Comparison of ENCODE assay signal across 21 cellular contexts in genomic region chr17:50683434-50684287, GRCh38. TPM values are rescaled to one million over a fixed set of nuclear protein-coding genes. Genes with fewer than 3 reads are reported as not detected.
DNase-seq lines count a peak whose midpoint lies in the region; ATAC-seq, FAIRE-seq and TF ChIP-seq lines count a peak whose summit lies in the region.
"Had no signal": no experiment of that assay in that cellular context is flagged by ENCODE, and none has a peak within 500 bp of the region (broad histone marks: within the 10 kb centered on the region; RNA-seq: fewer than 3 reads in every experiment).

No MANE protein-coding gene starts in this region.

- H3K36me3 ChIP-seq in right lobe of liver (peaks cover 0 to 15% (median 3%) of the 10 kb centered on the region in 4 donors), spleen (no peaks in the 10 kb centered on the region)
- H3K36me3 ChIP-seq: esophagus squamous epithelium, gastrocnemius medialis, thyroid gland had no signal

- no peaks in the 10 kb centered on the region for H3K9me3 ChIP-seq in right lobe of liver
- no peaks in the 10 kb centered on the region for H3K9me3 ChIP-seq in spleen
- H3K9me3 ChIP-seq: esophagus squamous epithelium, gastrocnemius medialis, thyroid gland had no signal

- ATAC-seq in right lobe of liver: peak in 2 of 4 donors; percentile 1 to 2
- ATAC-seq in HG03108 (IDR thresholded peaks at IDR 0.05; ENCODE audit: unreplicated experiment): no peak
- ATAC-seq: gastrocnemius medialis; natural killer cell; SK-N-SH treated with all-trans-retinoic acid at 6 μM for 48 hours; stimulated activated naive CD8-positive, alpha-beta T cell treated with anti-CD3 and anti-CD28 coated beads, Interleukin-15, Interleukin-2, amounts not matched to agents 100 U/mL and 50 U/mL, for 24 hours had no signal

- WGBS in right lobe of liver (ENCODE audit: insufficient coverage, low coverage, low lambda C conversion rate, missing lambda C conversion rate): 93% methylated on average over 3 of the region's 28 CpGs
- 88 to 95% (median 93%) methylated on average over 21 to 28 of the region's 28 CpGs for WGBS in spleen, 5 donors

- no peak for FAIRE-seq in RCC 7860 (lab: Jason Lieb, UNC)
- FAIRE-seq: colon had no signal

- peak overlapping the region; percentile 99; the same call in 1 of the 2 replicates for H3K27ac ChIP-seq in VCaP
- H3K27ac ChIP-seq in right lobe of liver: peak overlapping the region; percentile 53 to 70 (median 61)
- no peak overlapping the region for H3K27ac ChIP-seq in spleen
- H3K27ac ChIP-seq: esophagus squamous epithelium, gastrocnemius medialis, GM23248, thyroid gland had no signal

- intact Hi-C loops in right lobe of liver (cut with DNase I) (loop anchor here in 1 of 2 donors (5.0 kb wide), 1 partner anchor 46 kb away; no protein-coding TSS in a partner anchor), spleen (cut with DNase I; ENCODE audit: low total_unique reads) (no loop called here)

- TF ChIP-seq CTCF in VCaP (conservative IDR thresholded peaks at IDR 0.05) (no peak), right lobe of liver (IDR thresholded peaks at IDR 0.05) (no peak), spleen (IDR thresholded peaks at IDR 0.05 in 8 of 11, conservative IDR thresholded peaks at IDR 0.05 in 3 of 11) (no peak)

- TF ChIP-seq POLR2A in right lobe of liver (IDR thresholded peaks at IDR 0.05): no peak
- TF ChIP-seq POLR2A in spleen (IDR thresholded peaks at IDR 0.05): no peak

- H3K4me1 ChIP-seq in right lobe of liver: peaks cover 3 to 68% (median 34%) of the 10 kb centered on the region in 4 donors
- H3K4me1 ChIP-seq in spleen: peaks cover 0 to 23% (median 8%) of the 10 kb centered on the region in 6 donors

- H3K27me3 ChIP-seq in right lobe of liver (no peaks in the 10 kb centered on the region), spleen (replicated peaks in 1 of 7) (peaks cover 0 to 5% (median 0%) of the 10 kb centered on the region in 7 donors)
- H3K27me3 ChIP-seq: esophagus squamous epithelium, gastrocnemius medialis, thyroid gland had no signal

- H3K4me3 ChIP-seq in right lobe of liver (no peak overlapping the region), spleen (no peak overlapping the region)
- H3K4me3 ChIP-seq: esophagus squamous epithelium, gastrocnemius medialis, GM23248, thyroid gland had no signal

- DNase-seq in DMS53 (lab: John Stamatoyannopoulos, UW): peak; percentile 51
- no peak for DNase-seq in DMS53 treated with DMSO at 0.1 percent for 48 hours (lab: John Stamatoyannopoulos, UW; ENCODE audit: unreplicated experiment)
- DNase-seq in right lobe of liver: peak in 1 of 3 donors; percentile 55
- DNase-seq in spleen: peak; percentile 64
- DNase-seq in RCC 7860 (ENCODE audit: low spot score): no peak
- DNase-seq in stimulated activated CD4-positive, alpha-beta T cell treated with anti-CD3 and anti-CD28 coated beads, Interleukin-2, amount 100 ng/mL, for 24 hours: no peak
- DNase-seq: 8988T; activated CD4-positive, alpha-beta memory T cell treated with anti-CD3 and anti-CD28 coated beads, Interleukin-2, amount 10 ng/mL, durations not matched to agents 7 days and 5 days; activated gamma-delta T cell treated with Interleukin-2 at 50 U/mL for 16 hours; esophagus squamous epithelium; gastrocnemius medialis; GM23248; natural killer cell; stimulated activated CD4-positive, alpha-beta T cell treated with anti-CD3 and anti-CD28 coated beads, Interleukin-4, amount 100 ng/mL, for 24 hours; stimulated activated naive CD8-positive, alpha-beta T cell treated with anti-CD3 and anti-CD28 coated beads, Interleukin-15, Interleukin-2, amounts not matched to agents 100 U/mL and 50 U/mL, for 24 hours; T1000; thyroid gland had no signal

RNA-seq across cellular contexts. Expression of gene ANKRD40, which starts 24.1 kb away (rescaled TPM):
- total RNA-seq in right lobe of liver (10 to 100 TPM; 13.9 to 17.4 (median 15.1) TPM), spleen (10 to 100 TPM; 33.5 to 54.6 (median 47.1) TPM)
- polyA plus RNA-seq in spleen: 10 to 100 TPM in 1 of 3 donors, 1 to 10 TPM in 2; 6.8 to 16.5 (median 7.2) TPM

RNA-seq across cellular contexts. Expression of gene LUC7L3, which starts 35.7 kb away (rescaled TPM):
- total RNA-seq in right lobe of liver: 10 to 100 TPM; 15.4 to 50.5 (median 31.0) TPM
- 100 to 1,000 TPM; 121 to 223 (median 153) TPM for total RNA-seq in spleen
- 100 to 1,000 TPM in 2 of 3 donors, 10 to 100 TPM in 1; 91.2 to 141 (median 103) TPM for polyA plus RNA-seq in spleen

RNA-seq across cellular contexts. Expression of gene ABCC3, which starts 49.0 kb away (rescaled TPM):
- total RNA-seq in right lobe of liver: 100 to 1,000 TPM; 146 to 286 (median 178) TPM
- 10 to 100 TPM; 28.4 to 37.1 (median 32.0) TPM for total RNA-seq in spleen
- polyA plus RNA-seq in spleen: 10 to 100 TPM in 2 of 3 donors, 1 to 10 TPM in 1; 8.6 to 16.6 (median 15.2) TPM

Comparison
In these comparisons a context has a peak if more than half of its experiments do, and no peak if none do; other contexts are left out.
1. DNase-seq: peak in DMS53 (single experiment) and spleen (single experiment); none in DMS53 treated with DMSO at 0.1 percent for 48 hours (single experiment), RCC 7860 (single experiment) and stimulated activated CD4-positive, alpha-beta T cell treated with anti-CD3 and anti-CD28 coated beads, Interleukin-2, amount 100 ng/mL, for 24 hours (0 of 2).
2. H3K27ac ChIP-seq: peak in VCaP (single experiment) and right lobe of liver (3 of 3); none in spleen (0 of 8).